Comparison of ENCODE assay signal across 8 cellular contexts in the genomic region with DNA sequence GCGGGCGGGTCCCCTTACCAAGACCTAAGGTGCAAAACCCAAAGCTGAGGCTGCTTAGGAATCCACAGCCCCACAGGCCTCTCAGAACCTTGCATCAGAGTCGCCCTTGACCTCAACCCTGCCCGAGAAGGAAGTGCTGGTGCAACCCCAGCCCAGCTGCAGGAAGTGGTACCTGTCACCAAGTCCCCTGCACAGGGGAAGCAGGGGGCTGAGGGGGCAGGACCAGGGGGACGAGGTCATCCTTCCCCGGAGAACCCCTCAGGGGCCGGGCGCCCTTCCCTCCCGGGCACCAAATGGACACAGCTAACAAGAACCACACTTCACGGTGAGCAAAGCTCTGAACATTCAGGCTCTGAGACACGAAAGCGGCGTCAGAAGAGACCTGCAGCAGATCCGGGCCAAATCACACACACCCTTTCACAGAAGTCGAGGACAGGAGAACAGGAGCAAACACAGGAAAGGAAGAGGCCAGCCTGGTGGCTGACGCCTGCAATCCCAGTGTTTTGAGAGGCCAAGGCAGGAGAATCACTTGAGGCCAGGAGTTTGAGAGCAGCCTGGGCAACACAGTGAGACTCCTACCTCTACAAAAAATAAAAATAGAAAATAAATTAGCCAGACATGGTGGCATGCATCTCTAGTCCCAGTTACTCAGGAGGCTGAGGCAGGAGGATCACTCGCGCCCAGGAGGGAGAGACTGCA. TPM values are rescaled to one million over a fixed set of nuclear protein-coding genes. Genes with fewer than 3 reads are reported as not detected.
A peak's percentile ranks its signal among the peaks of the same experiment; 100 is the strongest.
DNase-seq lines count a peak whose midpoint lies in the region; FAIRE-seq and TF ChIP-seq lines count a peak whose summit lies in the region.

No MANE protein-coding gene starts in this region.

- H3K27me3 Mint-ChIP-seq in activated naive CD4-positive, alpha-beta T cell treated with anti-CD3 and anti-CD28 coated beads, Interleukin-2, amount 10 ng/mL, durations not matched to agents 7 days and 5 days = no peaks in the 10 kb centered on the region

- no peak overlapping the region for H3K27ac ChIP-seq in SJCRH30

- H3K27me3 ChIP-seq in SJCRH30 = no peaks in the 10 kb centered on the region

- no peaks in the 10 kb centered on the region for H3K36me3 ChIP-seq in SJCRH30

- H3K4me1 ChIP-seq in SJCRH30 = peaks cover 67% of the 10 kb centered on the region

- H3K4me3 Mint-ChIP-seq in activated naive CD4-positive, alpha-beta T cell treated with anti-CD3 and anti-CD28 coated beads, Interleukin-2, amount 10 ng/mL, durations not matched to agents 7 days and 5 days = peak overlapping the region; percentile 92

- no peak overlapping the region for H3K4me3 ChIP-seq in SJCRH30

- peaks cover 53% of the 10 kb centered on the region for H3K36me3 Mint-ChIP-seq in activated naive CD4-positive, alpha-beta T cell treated with anti-CD3 and anti-CD28 coated beads, Interleukin-2, amount 10 ng/mL, durations not matched to agents 7 days and 5 days

- peak overlapping the region; percentile 94 for H3K27ac Mint-ChIP-seq in activated naive CD4-positive, alpha-beta T cell treated with anti-CD3 and anti-CD28 coated beads, Interleukin-2, amount 10 ng/mL, durations not matched to agents 7 days and 5 days

- no peaks in the 10 kb centered on the region for H3K9me3 Mint-ChIP-seq in activated naive CD4-positive, alpha-beta T cell treated with anti-CD3 and anti-CD28 coated beads, Interleukin-2, amount 10 ng/mL, durations not matched to agents 7 days and 5 days

- peaks cover 85% of the 10 kb centered on the region for H3K4me1 Mint-ChIP-seq in activated naive CD4-positive, alpha-beta T cell treated with anti-CD3 and anti-CD28 coated beads, Interleukin-2, amount 10 ng/mL, durations not matched to agents 7 days and 5 days

- no peak for TF ChIP-seq CTCF in D721Med (IDR thresholded peaks at IDR 0.05; ENCODE audit: insufficient read depth, missing control alignments)

- DNase-seq in GM19240 (ENCODE audit: insufficient read length, low spot score) (peak; percentile 67), NOMO-1 treated with DMSO at 0.1 percent for 48 hours (lab: John Stamatoyannopoulos, UW; ENCODE audit: unreplicated experiment) (peak; percentile 81), NCI-H146 treated with DMSO at 0.1 percent for 48 hours (lab: John Stamatoyannopoulos, UW; ENCODE audit: unreplicated experiment) (no peak), SJCRH30 (no peak), D721Med (ENCODE audit: insufficient read length, low spot score) (no peak), DMS153 (lab: John Stamatoyannopoulos, UW) (no peak)
- peak; percentile 80 for DNase-seq in activated naive CD4-positive, alpha-beta T cell treated with anti-CD3 and anti-CD28 coated beads, Interleukin-2, amount 10 ng/mL, durations not matched to agents 7 days and 5 days
- peak; percentile 46 for DNase-seq in stimulated activated CD8-positive, alpha-beta memory T cell treated with anti-CD3 and anti-CD28 coated beads, Interleukin-12 subunit alpha, Interleukin-12 subunit beta, amount 100 ng/mL, for 1 hour (ENCODE audit: low read depth)

- CTCF ChIA-PET in activated naive CD4-positive, alpha-beta T cell treated with anti-CD3 and anti-CD28 coated beads, Interleukin-2, amount 10 ng/mL, durations not matched to agents 7 days and 5 days (lab: Charles Lee) = interaction anchor here (0.7 to 2.4 kb wide), 6 partner anchors 10 to 40 kb away, joined by 3 to 15 read pairs (median 4); a partner anchor contains a TSS

- no peak for FAIRE-seq in D721Med (lab: Jason Lieb, UNC)

- H3K9me3 ChIP-seq in SJCRH30 (replicated peaks) = no peaks in the 10 kb centered on the region

RNA-seq across cellular contexts. Expression of a gene that starts 6.4 kb away (rescaled TPM):
- total RNA-seq in SJCRH30 (2014; rRNA removed; shearing (Covaris generic)) = 38.8 and 42.4 TPM in 2 replicates

RNA-seq across cellular contexts. Expression of a gene that starts 25.5 kb away (rescaled TPM):
- 26.8 and 32.3 TPM in 2 replicates for total RNA-seq in SJCRH30 (2014; rRNA removed; shearing (Covaris generic))

RNA-seq across cellular contexts. Expression of a gene that starts 40.8 kb away (rescaled TPM):
- total RNA-seq in SJCRH30 (2014; rRNA removed; shearing (Covaris generic)) = 195 TPM in 2 replicates

Comparison
In these comparisons a context has a peak if more than half of its experiments do, and no peak if none do; other contexts are left out.
1. DNase-seq: peak in GM19240 (single experiment), NOMO-1 treated with DMSO at 0.1 percent for 48 hours (single experiment), activated naive CD4-positive, alpha-beta T cell treated with anti-CD3 and anti-CD28 coated beads, Interleukin-2, amount 10 ng/mL, durations not matched to agents 7 days and 5 days (single experiment) and stimulated activated CD8-positive, alpha-beta memory T cell treated with anti-CD3 and anti-CD28 coated beads, Interleukin-12 subunit alpha, Interleukin-12 subunit beta, amount 100 ng/mL, for 1 hour (single experiment); none in NCI-H146 treated with DMSO at 0.1 percent for 48 hours (single experiment), SJCRH30 (0 of 2), D721Med (single experiment) and DMS153 (single experiment).